In genomic region chr7:96534221-96534620, GRCh38 we compare ENCODE assay signal across 33 cellular contexts.
"Had no signal": no experiment of that assay in that cellular context is flagged by ENCODE, and none has a peak within 500 bp of the region (broad histone marks: within the 10 kb centered on the region; RNA-seq: fewer than 3 reads in every experiment).

No MANE protein-coding gene starts in this region.

- H3K27ac ChIP-seq: ascending aorta, cardiac muscle cell, VCaP had no signal

- H3K36me3 ChIP-seq: ascending aorta, cardiac muscle cell had no signal

- H3K4me3 ChIP-seq: ascending aorta, cardiac muscle cell had no signal

- H3K9me3 ChIP-seq: ascending aorta had no signal

- FAIRE-seq: bronchial epithelial cell, TTC549 had no signal

- H3K27me3 ChIP-seq: ascending aorta, cardiac muscle cell had no signal

- DNase-seq: activated B cell treated with CpG ODN at 0.5 μM for 24 hours; activated CD4-positive, alpha-beta memory T cell treated with anti-CD3 and anti-CD28 coated beads for 36 hours; activated CD4-positive, alpha-beta T cell treated with anti-CD3 and anti-CD28 coated beads for 4 hours; activated CD4-positive, alpha-beta T cell treated with anti-CD3 and anti-CD28 coated beads, Interleukin-2, amount 10 ng/mL, durations not matched to agents 24 days and 14 days; activated CD4-positive, alpha-beta T cell treated with anti-CD3 and anti-CD28 coated beads, Interleukin-2, amount 50 U/mL, for 1 hour; activated CD4-positive, alpha-beta T cell treated with anti-CD3 and anti-CD28 coated beads, Interleukin-2, amount 50 U/mL, for 4 hours; activated CD4-positive, CD25-positive, alpha-beta regulatory T cell treated with anti-CD3 and anti-CD28 coated beads, Interleukin-2, amount 50 U/mL, for 72 hours; activated CD8-positive, alpha-beta memory T cell treated with anti-CD3 and anti-CD28 coated beads, Interleukin-2, amount 50 U/mL, for 4 hours; activated CD8-positive, alpha-beta T cell treated with anti-CD3 and anti-CD28 coated beads for 36 hours; activated effector memory CD4-positive, alpha-beta T cell treated with anti-CD3 and anti-CD28 coated beads, Interleukin-2, amount 50 U/mL, for 16 hours; activated gamma-delta T cell treated with Interleukin-2 at 50 U/mL for 16 hours; activated naive CD4-positive, alpha-beta T cell; activated naive CD4-positive, alpha-beta T cell treated with anti-CD3 and anti-CD28 coated beads for 36 hours; activated naive CD4-positive, alpha-beta T cell treated with anti-CD3 and anti-CD28 coated beads, Interleukin-2, amount 50 U/mL, for 16 hours; activated naive CD8-positive, alpha-beta T cell treated with anti-CD3 and anti-CD28 coated beads for 36 hours; activated T-cell treated with anti-CD3 and anti-CD28 coated beads for 4 hours; activated T-cell treated with anti-CD3 and anti-CD28 coated beads, Interleukin-2, amount 50 U/mL, for 1 hour; activated T-cell treated with anti-CD3 and anti-CD28 coated beads, Interleukin-2, amount 50 U/mL, for 4 hours; activated T-cell treated with anti-CD3 and anti-CD28 coated beads, Interleukin-2, amount 50 U/mL, for 72 hours; amygdala; anterior cingulate cortex; caudate nucleus; cerebellar nuclear complex; T-helper 1 cell; T-helper 2 cell; T-helper 9 cell had no signal

- ATAC-seq: activated CD8-positive, alpha-beta T cell treated with anti-CD3 and anti-CD28 coated beads for 36 hours; activated naive CD4-positive, alpha-beta T cell treated with anti-CD3 and anti-CD28 coated beads, Interleukin-2, amount 50 U/mL, for 72 hours; activated T-cell treated with anti-CD3 and anti-CD28 coated beads, Interleukin-2, amount 50 U/mL, for 4 hours; activated T-cell treated with anti-CD3 and anti-CD28 coated beads, Interleukin-2, amount 50 U/mL, for 72 hours; activated T-helper 17 cell treated with anti-CD3 and anti-CD28 coated beads, Interleukin-2, amount 50 U/mL, for 72 hours had no signal

- H3K4me1 ChIP-seq: ascending aorta had no signal
